ENCODE assay signal across 12 cellular contexts in the genomic region with DNA sequence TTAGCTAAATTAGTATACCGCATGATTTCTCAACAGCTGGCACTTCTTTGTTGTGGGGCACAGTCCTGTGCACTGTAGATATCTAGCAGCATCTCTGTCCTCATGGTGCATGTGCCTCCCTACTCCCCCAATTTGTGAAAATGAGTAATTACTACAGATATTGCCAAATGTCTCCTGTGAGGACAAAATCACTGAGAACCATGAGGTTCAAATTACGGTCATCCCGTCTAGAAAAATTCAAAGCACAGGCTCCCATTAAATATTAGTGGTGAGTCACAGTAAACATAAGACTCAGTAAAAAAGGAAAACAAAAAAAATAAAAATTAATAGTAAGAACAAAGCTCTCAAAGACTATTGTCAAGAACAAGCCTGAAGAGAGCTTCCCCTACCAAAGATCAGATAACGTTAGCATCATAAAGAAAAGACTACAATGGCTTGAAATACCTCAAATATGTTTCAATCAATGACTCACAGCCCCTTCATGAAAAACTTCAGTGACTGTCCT. TPM values are rescaled to one million over a fixed set of nuclear protein-coding genes. Genes with fewer than 3 reads are reported as not detected.
DNase-seq lines count a peak whose midpoint lies in the region; ATAC-seq and TF ChIP-seq lines count a peak whose summit lies in the region.
"Had no signal": no experiment of that assay in that cellular context is flagged by ENCODE, and none has a peak within 500 bp of the region (broad histone marks: within the 10 kb centered on the region; RNA-seq: fewer than 3 reads in every experiment).

No MANE protein-coding gene starts in this region.

- no peaks in the 10 kb centered on the region for H3K36me3 ChIP-seq in neural progenitor cell

- no peak overlapping the region for H2AFZ ChIP-seq in neural progenitor cell (replicated peaks)

- H3K4me3 ChIP-seq in NB4 (ENCODE audit: low read depth, low read length) = no peak overlapping the region
- no peak overlapping the region for H3K4me3 ChIP-seq in neural progenitor cell

- H3K36me3 Mint-ChIP-seq in Calu3 (ENCODE audit: insufficient read depth, unreplicated experiment) (peaks cover 63% of the 10 kb centered on the region), osteocyte (ENCODE audit: unreplicated experiment) (peaks cover 44% of the 10 kb centered on the region), neural progenitor cell (peaks cover 27% of the 10 kb centered on the region)
- peaks cover 41% of the 10 kb centered on the region for H3K36me3 Mint-ChIP-seq in effector memory CD8-positive, alpha-beta T cell (ENCODE audit: insufficient read depth)

- no peaks in the 10 kb centered on the region for H3K9me3 ChIP-seq in neural progenitor cell (ENCODE audit: low read depth)

- H3K27ac Mint-ChIP-seq in Calu3 (ENCODE audit: unreplicated experiment) = peak overlapping the region; percentile 10
- peak overlapping the region; percentile 68 to 72 for H3K27ac Mint-ChIP-seq in effector memory CD8-positive, alpha-beta T cell
- peak overlapping the region; percentile 75 for H3K27ac Mint-ChIP-seq in osteocyte (ENCODE audit: unreplicated experiment)
- no peak overlapping the region for H3K27ac Mint-ChIP-seq in neural progenitor cell
- H3K27ac Mint-ChIP-seq: activated CD8-positive, alpha-beta memory T cell treated with anti-CD3 and anti-CD28 coated beads, Interleukin-2, amount 10 ng/mL, durations not matched to agents 7 days and 5 days had no signal

- no peak for TF ChIP-seq POLR2A in NB4 (IDR thresholded peaks at IDR 0.05; ENCODE audit: extremely low read depth, insufficient read length)

- H3K79me2 ChIP-seq in neural progenitor cell (ENCODE audit: low read depth) = peaks cover 66% of the 10 kb centered on the region

- no peak for TF ChIP-seq CTCF in Calu3 (IDR thresholded peaks at IDR 0.05; ENCODE audit: unreplicated experiment)
- TF ChIP-seq CTCF in NB4 (IDR thresholded peaks at IDR 0.05; ENCODE audit: low read depth, low read length) = no peak
- TF ChIP-seq CTCF in osteocyte (IDR thresholded peaks at IDR 0.05) = no peak
- TF ChIP-seq CTCF in neural progenitor cell (IDR thresholded peaks at IDR 0.05) = no peak

- DNase-seq in Calu3 (no peak), NB4 (ENCODE audit: low read depth) (peak; percentile 88), osteocyte (ENCODE audit: extremely low spot score, unreplicated experiment) (no peak), neural progenitor cell (ENCODE audit: low spot score) (no peak), NCI-H345 treated with DMSO at 0.1 percent for 48 hours (lab: John Stamatoyannopoulos, UW; ENCODE audit: unreplicated experiment) (no peak)
- no peak for DNase-seq in effector memory CD8-positive, alpha-beta T cell
- DNase-seq in activated CD4-positive, alpha-beta T cell treated with anti-CD3 and anti-CD28 coated beads for 48 hours = no peak
- DNase-seq: activated CD8-positive, alpha-beta memory T cell treated with anti-CD3 and anti-CD28 coated beads, Interleukin-2, amount 10 ng/mL, durations not matched to agents 7 days and 5 days; GOT3; naive B cell had no signal

- H3K27ac ChIP-seq in neural progenitor cell = no peak overlapping the region
- H3K27ac ChIP-seq: KMS-11 had no signal

- no peak overlapping the region for H3K9ac ChIP-seq in neural progenitor cell
- H3K9ac ChIP-seq: KMS-11 had no signal

- H3K4me1 Mint-ChIP-seq in Calu3 (ENCODE audit: low read depth, unreplicated experiment) = peaks cover 33% of the 10 kb centered on the region
- H3K4me1 Mint-ChIP-seq in effector memory CD8-positive, alpha-beta T cell (ENCODE audit: low read depth in 2 of 2) = peaks cover 18 to 47% of the 10 kb centered on the region in 2 donors
- H3K4me1 Mint-ChIP-seq in osteocyte (ENCODE audit: unreplicated experiment) = peaks cover 24% of the 10 kb centered on the region
- no peaks in the 10 kb centered on the region for H3K4me1 Mint-ChIP-seq in neural progenitor cell

- no peaks in the 10 kb centered on the region for H3K27me3 ChIP-seq in neural progenitor cell

- H4K20me1 ChIP-seq in neural progenitor cell (ENCODE audit: low read depth) = peaks cover 25% of the 10 kb centered on the region

- no peaks in the 10 kb centered on the region for H3K4me1 ChIP-seq in neural progenitor cell

- H3F3A ChIP-seq in neural progenitor cell (ENCODE audit: low read depth) = no peaks in the 10 kb centered on the region

- CTCF ChIA-PET in Calu3 (lab: Charles Lee) = interaction anchor here (0.9 to 1.8 kb wide), 5 partner anchors 13 to 136 kb away, joined by 3 to 7 read pairs (median 4); partner anchors contain the start of gene KANSL1

- BruUV-seq in Calu3 (replicated peaks; lab: Mats Ljungman, UMichigan) = no TSS peak

- no peaks in the 10 kb centered on the region for H3K27me3 Mint-ChIP-seq in Calu3 (ENCODE audit: unreplicated experiment)
- no peaks in the 10 kb centered on the region for H3K27me3 Mint-ChIP-seq in effector memory CD8-positive, alpha-beta T cell
- H3K27me3 Mint-ChIP-seq in osteocyte (ENCODE audit: unreplicated experiment) = no peaks in the 10 kb centered on the region
- peaks cover 2% of the 10 kb centered on the region for H3K27me3 Mint-ChIP-seq in neural progenitor cell (ENCODE audit: insufficient read depth, low read depth)
- H3K27me3 Mint-ChIP-seq: activated CD8-positive, alpha-beta memory T cell treated with anti-CD3 and anti-CD28 coated beads, Interleukin-2, amount 10 ng/mL, durations not matched to agents 7 days and 5 days; naive B cell had no signal

- intact Hi-C loops in Calu3 (cut with micrococcal nuclease; ENCODE audit: unreplicated experiment) = no loop called here

- H3K9me3 Mint-ChIP-seq in Calu3 (ENCODE audit: low read depth, unreplicated experiment) (no peaks in the 10 kb centered on the region), osteocyte (ENCODE audit: unreplicated experiment) (no peaks in the 10 kb centered on the region), neural progenitor cell (no peaks in the 10 kb centered on the region)
- H3K9me3 Mint-ChIP-seq in effector memory CD8-positive, alpha-beta T cell = no peaks in the 10 kb centered on the region
- H3K9me3 Mint-ChIP-seq: naive B cell had no signal

- H3K4me2 ChIP-seq in neural progenitor cell = no peak overlapping the region
- H3K4me2 ChIP-seq: KMS-11 had no signal

- H3K4me3 Mint-ChIP-seq in Calu3 (ENCODE audit: low read depth, unreplicated experiment) (no peak overlapping the region), osteocyte (ENCODE audit: unreplicated experiment) (no peak overlapping the region), neural progenitor cell (no peak overlapping the region)
- no peak overlapping the region for H3K4me3 Mint-ChIP-seq in effector memory CD8-positive, alpha-beta T cell
- H3K4me3 Mint-ChIP-seq: activated CD8-positive, alpha-beta memory T cell treated with anti-CD3 and anti-CD28 coated beads, Interleukin-2, amount 10 ng/mL, durations not matched to agents 7 days and 5 days; naive B cell had no signal

- ATAC-seq in effector memory CD8-positive, alpha-beta T cell (replicated peaks) = peak; percentile 37
- ATAC-seq in HG02763 (IDR thresholded peaks at IDR 0.05; ENCODE audit: unreplicated experiment) = no peak
- ATAC-seq: activated CD8-positive, alpha-beta memory T cell treated with anti-CD3 and anti-CD28 coated beads, Interleukin-2, amount 10 ng/mL, durations not matched to agents 7 days and 5 days had no signal

RNA-seq across cellular contexts. Expression of gene STH, which starts 57.8 kb away (rescaled TPM):
- total RNA-seq in Calu3 (2022) (not detected in 2 replicates), osteocyte (not detected in 2 replicates), neural progenitor cell (ENCODE audit: low replicate concordance) (not detected in 2 replicates)
- total RNA-seq: activated CD8-positive, alpha-beta memory T cell treated with anti-CD3 and anti-CD28 coated beads, Interleukin-2, amount 10 ng/mL, durations not matched to agents 7 days and 5 days had no signal
